8 cellular contexts compared by ENCODE assay signal in genomic region chr6:26532699-26533523, GRCh38. TPM values are rescaled to one million over a fixed set of nuclear protein-coding genes. Genes with fewer than 3 reads are reported as not detected.
DNase-seq lines count a peak whose midpoint lies in the region; ATAC-seq, FAIRE-seq and TF ChIP-seq lines count a peak whose summit lies in the region.

No MANE protein-coding gene starts in this region.

- ATAC-seq in HG02678 (IDR thresholded peaks at IDR 0.05; ENCODE audit: unreplicated experiment) (peak; percentile 34), HG02571 (IDR thresholded peaks at IDR 0.05; ENCODE audit: unreplicated experiment) (no peak)

- dilution Hi-C loops in mammary epithelial cell (cut with HindIII; ENCODE audit: low sequenced_read_pairs), result no loop called here

- intact Hi-C loops in mammary epithelial cell (cut with micrococcal nuclease), result loop anchor here (1.0 to 10.0 kb wide), 3 partner anchors 12 to 942 kb away; partner anchors contain the start of gene ZNF184

- H3K4me3 ChIP-seq in mammary epithelial cell (replicated peaks in 1 of 3; ENCODE audit: insufficient read depth in 1 of 3, low read depth in 2 of 3, low read length in 3 of 3), result peak overlapping the region; percentile 80 to 89 (median 83)
- H3K4me3 ChIP-seq in small intestine (ENCODE audit: low read depth in 1 of 2, low read length in 2 of 2), result peak overlapping the region; percentile 56 to 57

- peaks cover 15% of the 10 kb centered on the region for H3K4me1 ChIP-seq in mammary epithelial cell (ENCODE audit: insufficient read depth, low read length)
- H3K4me1 ChIP-seq in small intestine (ENCODE audit: control insufficient read depth in 2 of 2, insufficient read depth in 1 of 2, low read depth in 1 of 2, low read length in 1 of 2), result peaks cover 0 to 4% of the 10 kb centered on the region in 2 donors

- in situ Hi-C loops in mammary epithelial cell (cut with MboI; ENCODE audit: low sequenced_read_pairs in 2 of 2), result loop anchor here in 1 of 2 donors (10.0 kb wide), 1 partner anchor 198 kb away; no protein-coding TSS in a partner anchor

- H3K9ac ChIP-seq in mammary epithelial cell (ENCODE audit: insufficient read depth, low read length), result peak overlapping the region; percentile 45

- H3K27me3 ChIP-seq in mammary epithelial cell (ENCODE audit: insufficient read depth, low read length) (no peaks in the 10 kb centered on the region), small intestine (ENCODE audit: control insufficient read depth in 2 of 2, insufficient read depth in 2 of 2, low read length in 2 of 2) (no peaks in the 10 kb centered on the region)

- H3K27ac ChIP-seq in VCaP (peak overlapping the region; percentile 70), mammary epithelial cell (ENCODE audit: insufficient read depth, low read depth, low read length) (peak overlapping the region; percentile 23), small intestine (ENCODE audit: low read depth in 1 of 2, low read length in 1 of 2) (peak overlapping the region; percentile 54 to 70)

- H3K4me2 ChIP-seq in mammary epithelial cell (ENCODE audit: insufficient read depth, low read depth, low read length), result peak overlapping the region; percentile 80

- DNase-seq in COLO668 (lab: John Stamatoyannopoulos, UW; ENCODE audit: unreplicated experiment) (peak; percentile 84), NCI-H2196 (lab: John Stamatoyannopoulos, UW; ENCODE audit: unreplicated experiment) (peak; percentile 87), mammary epithelial cell (peak; percentile 87), iPS-NIHi11 (ENCODE audit: low spot score) (peak; percentile 51), small intestine (peak; percentile 90)

- FAIRE-seq in small intestine (lab: Jason Lieb, UNC), result no peak

- TSS peak; percentile 94 for BruUV-seq in mammary epithelial cell (replicated peaks; lab: Mats Ljungman, UMichigan)

- TF ChIP-seq CTCF in VCaP (conservative IDR thresholded peaks at IDR 0.05), result no peak
- no peak for TF ChIP-seq CTCF in mammary epithelial cell (conservative IDR thresholded peaks at IDR 0.05 in 1 of 2, IDR thresholded peaks at IDR 0.05 in 1 of 2; ENCODE audit: extremely low read depth in 1 of 2, insufficient read depth in 1 of 2, low read depth in 1 of 2, low read length in 2 of 2)

- no peaks in the 10 kb centered on the region for H3K36me3 ChIP-seq in mammary epithelial cell (ENCODE audit: insufficient read depth, low read length)
- no peaks in the 10 kb centered on the region for H3K36me3 ChIP-seq in small intestine (ENCODE audit: control insufficient read depth in 2 of 2, insufficient read depth in 2 of 2, low read length in 2 of 2)

- H3K79me2 ChIP-seq in mammary epithelial cell (ENCODE audit: insufficient read depth, low read length), result no peaks in the 10 kb centered on the region

- H3K9me3 ChIP-seq in mammary epithelial cell (replicated peaks; ENCODE audit: insufficient read depth, low read length) (no peaks in the 10 kb centered on the region), small intestine (ENCODE audit: control insufficient read depth, low read depth) (no peaks in the 10 kb centered on the region)

- peak overlapping the region; percentile 96 for H2AFZ ChIP-seq in mammary epithelial cell (ENCODE audit: low read depth, low read length)

- WGBS in mammary epithelial cell (ENCODE audit: low coverage, missing lambda C conversion rate), result 4% methylated on average over 25 of the region's 28 CpGs
- WGBS in small intestine, 3 donors, result 1% methylated on average over 28 of the region's 28 CpGs

- CTCF ChIA-PET in mammary epithelial cell (lab: Charles Lee; ENCODE audit: low non-redundant PET), result interaction anchor here (1.0 kb wide), 1 partner anchor 191 kb away, joined by 9 read pairs; no protein-coding TSS in a partner anchor

- H4K20me1 ChIP-seq in mammary epithelial cell (ENCODE audit: insufficient read depth, low read length), result no peaks in the 10 kb centered on the region

RNA-seq across cellular contexts. Expression of gene HMGN4, which starts 5.3 kb away (rescaled TPM):
- 10 to 100 TPM; 74.6 to 81.5 TPM for total RNA-seq in mammary epithelial cell
- polyA plus RNA-seq in mammary epithelial cell (50.2 TPM), small intestine (10 to 100 TPM; 47.0 to 62.7 (median 56.2) TPM)
- polyA minus RNA-seq in mammary epithelial cell, result 38.5 TPM

RNA-seq across cellular contexts. Expression of gene BTN1A1, which starts 32.8 kb away (rescaled TPM):
- total RNA-seq in mammary epithelial cell, result not detected
- polyA plus RNA-seq in mammary epithelial cell (not detected), small intestine (under 1 TPM in 1 of 3 donors, not detected in 2; 0.48 TPM)
- polyA minus RNA-seq in mammary epithelial cell, result not detected
